In the genomic region with DNA sequence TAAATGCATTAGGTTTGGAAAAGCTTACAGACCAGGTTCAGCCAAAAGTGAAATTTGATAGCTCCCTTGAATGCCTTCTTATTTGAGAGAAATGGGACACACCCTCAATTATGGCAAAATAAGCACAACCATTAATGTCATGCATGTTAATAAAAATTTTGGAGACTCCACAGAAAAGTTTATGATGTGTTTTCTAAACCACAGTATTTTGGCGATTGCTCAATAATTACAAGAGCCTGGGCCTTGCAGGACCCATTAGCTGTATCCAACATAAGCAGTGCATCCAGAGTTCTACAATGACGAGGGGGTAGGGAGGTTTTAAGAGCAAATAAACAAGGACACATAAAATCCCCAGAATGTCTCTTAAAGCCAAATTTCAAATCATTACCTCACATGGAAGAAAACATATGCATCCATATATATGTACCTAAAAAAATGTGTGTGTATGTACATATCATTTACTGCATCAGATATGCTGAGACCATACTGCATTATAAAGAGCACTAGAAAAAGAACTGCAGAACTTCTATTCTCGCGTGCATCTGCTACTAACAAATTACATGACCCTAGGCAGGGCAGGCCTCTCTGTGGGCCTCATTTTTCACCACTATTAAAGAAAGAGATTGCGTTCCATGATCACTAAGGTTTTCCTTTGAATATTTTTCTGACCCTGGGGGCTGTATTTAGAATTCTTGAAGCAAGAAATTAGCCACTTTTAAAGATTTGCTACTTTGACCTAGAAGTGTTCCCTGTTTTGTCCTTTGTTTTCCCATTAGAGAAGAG, we compare ENCODE assay signal across 14 cellular contexts. TPM values are rescaled to one million over a fixed set of nuclear protein-coding genes. Genes with fewer than 3 reads are reported as not detected.
DNase-seq lines count a peak whose midpoint lies in the region; ATAC-seq, FAIRE-seq and TF ChIP-seq lines count a peak whose summit lies in the region.
"Had no signal": no experiment of that assay in that cellular context is flagged by ENCODE, and none has a peak within 500 bp of the region (broad histone marks: within the 10 kb centered on the region; RNA-seq: fewer than 3 reads in every experiment).

No MANE protein-coding gene starts in this region.

- in situ Hi-C loops in K562 (cut with MboI), result loop anchor here (25.0 kb wide), 1 partner anchor 185 kb away; no protein-coding TSS in a partner anchor

- H3K27me3 Mint-ChIP-seq in mesothelial cell of epicardium (ENCODE audit: low read depth), result no peaks in the 10 kb centered on the region

- FAIRE-seq in K562 (lab: Jason Lieb, UNC), result no peak

- H3K27ac Mint-ChIP-seq in mesothelial cell of epicardium, result peak overlapping the region; percentile 91

- no peak for TF ChIP-seq POLR2A in K562 (conservative IDR thresholded peaks at IDR 0.05)

- BruUV-seq in K562 (replicated peaks; lab: Mats Ljungman, UMichigan), result no TSS peak

- no peak for TF ChIP-seq RAD21 in K562 (CRISPR knock-in tag; conservative IDR thresholded peaks at IDR 0.05 in 1 of 2, IDR thresholded peaks at IDR 0.05 in 1 of 2)

- no peaks in the 10 kb centered on the region for H3K27me3 ChIP-seq in BLaER1 treated with 17β-estradiol and CSF1 and Interleukin-3, amounts not matched to agents 10 nM and 100 nM
- H3K27me3 ChIP-seq in Karpas-422 (ENCODE audit: low read length), result no peaks in the 10 kb centered on the region
- H3K27me3 ChIP-seq in K562 (ENCODE audit: control insufficient read depth in 2 of 2, insufficient read depth in 2 of 2, low read length in 2 of 2), result no peaks in the 10 kb centered on the region
- H3K27me3 ChIP-seq: tibial nerve had no signal

- 65% methylated on average over 5 of the region's 5 CpGs for WGBS in K562 (ENCODE audit: insufficient coverage, low coverage, missing lambda C conversion rate)

- peaks cover 16 to 50% (median 36%) of the 10 kb centered on the region in 10 experiments; a peak in 19 of 20 replicates for H3K4me1 ChIP-seq in BLaER1 treated with 17β-estradiol and CSF1 and Interleukin-3, amounts not matched to agents 10 nM and 100 nM
- peaks cover 52% of the 10 kb centered on the region for H3K4me1 ChIP-seq in Karpas-422 (ENCODE audit: low read length)
- peaks cover 0 to 3% of the 10 kb centered on the region in 2 experiments; a peak in 1 of 5 replicates for H3K4me1 ChIP-seq in K562 (replicated peaks in 1 of 2; ENCODE audit: control insufficient read depth in 2 of 2, insufficient read depth in 2 of 2, low read length in 2 of 2)

- POLR2A ChIA-PET in K562 (lab: Yijun Ruan, JAX), result no interaction called here

- ATAC-seq in K562, result no peak
- ATAC-seq in HG03095 (IDR thresholded peaks at IDR 0.05; ENCODE audit: unreplicated experiment), result no peak

- peaks cover 12 to 20% (median 17%) of the 10 kb centered on the region in 11 experiments for H3K9me3 ChIP-seq in BLaER1 treated with 17β-estradiol and CSF1 and Interleukin-3, amounts not matched to agents 10 nM and 100 nM (replicated peaks in 1 of 11)
- peaks cover 6% of the 10 kb centered on the region; the same call in 1 of the 2 replicates for H3K9me3 ChIP-seq in Karpas-422 (ENCODE audit: low read length)
- H3K9me3 ChIP-seq in K562 (replicated peaks; ENCODE audit: control insufficient read depth, insufficient read depth, low read depth, low read length), result no peaks in the 10 kb centered on the region; the same call in 1 of the 2 replicates

- peak overlapping the region; percentile 90 for H2AFZ ChIP-seq in Karpas-422 (ENCODE audit: low read length)
- no peak overlapping the region for H2AFZ ChIP-seq in K562 (ENCODE audit: low read depth, low read length)

- peak; percentile 52 for DNase-seq in Karpas-422
- DNase-seq in K562 (ENCODE audit: extremely low read depth in 1 of 4, low spot score in 3 of 4), result no peak
- DNase-seq in mesothelial cell of epicardium (ENCODE audit: low spot score in 2 of 2, unreplicated experiment in 2 of 2), result no peak
- no peak for DNase-seq in DMS 273 (lab: John Stamatoyannopoulos, UW; ENCODE audit: unreplicated experiment)
- no peak for DNase-seq in SIG-M5 (lab: John Stamatoyannopoulos, UW)
- no peak for DNase-seq in SKM-1 (lab: John Stamatoyannopoulos, UW; ENCODE audit: unreplicated experiment)
- DNase-seq: activated gamma-delta T cell treated with Interleukin-2 at 50 U/mL for 16 hours; C1 segment of cervical spinal cord; effector CD4-positive, alpha-beta T cell; kidney had no signal

- peak overlapping the region in 1 of 11 experiments; percentile 42; a peak in 1 of 22 replicates for H3K9ac ChIP-seq in BLaER1 treated with 17β-estradiol and CSF1 and Interleukin-3, amounts not matched to agents 10 nM and 100 nM
- peak overlapping the region; percentile 43 for H3K9ac ChIP-seq in Karpas-422 (ENCODE audit: low read length)
- no peak overlapping the region for H3K9ac ChIP-seq in K562 (ENCODE audit: insufficient read depth in 1 of 2, low read depth in 2 of 2, low read length in 2 of 2)

- peak overlapping the region; percentile 9 for H3K4me3 Mint-ChIP-seq in mesothelial cell of epicardium

- H3K27ac ChIP-seq in BLaER1 treated with 17β-estradiol and CSF1 and Interleukin-3, amounts not matched to agents 10 nM and 100 nM, result no peak overlapping the region; a peak in 1 of 22 replicates
- H3K27ac ChIP-seq in Karpas-422 (ENCODE audit: low read length) (peak overlapping the region; percentile 76), K562 (ENCODE audit: extremely low read depth, low read depth, low read length) (no peak overlapping the region)

- H3K4me1 Mint-ChIP-seq in mesothelial cell of epicardium, result peaks cover 25% of the 10 kb centered on the region

- intact Hi-C loops in K562 (cut with micrococcal nuclease), result no loop called here

- peaks cover 23% of the 10 kb centered on the region for H3K9me3 Mint-ChIP-seq in mesothelial cell of epicardium

- no peaks in the 10 kb centered on the region for H3K9me1 ChIP-seq in K562 (ENCODE audit: control insufficient read depth, insufficient read depth, low read length)

- CTCF ChIA-PET in K562 (lab: Yijun Ruan, JAX; ENCODE audit: low intra/inter-chr PET ratio), result no interaction called here

- no peak for TF ChIP-seq CTCF in K562 (IDR thresholded peaks at IDR 0.05 in 2 of 3, conservative IDR thresholded peaks at IDR 0.05 in 1 of 3; ENCODE audit: insufficient read depth in 2 of 3, low read depth in 1 of 3, low read length in 3 of 3)
- TF ChIP-seq CTCF in mesothelial cell of epicardium (IDR thresholded peaks at IDR 0.05; ENCODE audit: unreplicated experiment), result no peak

- H3K79me2 ChIP-seq in Karpas-422 (ENCODE audit: low read length) (no peaks in the 10 kb centered on the region), K562 (ENCODE audit: control insufficient read depth, insufficient read depth, low read length) (no peaks in the 10 kb centered on the region)

- H3K36me3 Mint-ChIP-seq in mesothelial cell of epicardium, result peaks cover 16% of the 10 kb centered on the region

- H4K20me1 ChIP-seq in BLaER1 treated with 17β-estradiol and CSF1 and Interleukin-3, amounts not matched to agents 10 nM and 100 nM, result no peaks in the 10 kb centered on the region
- H4K20me1 ChIP-seq in Karpas-422 (ENCODE audit: insufficient read depth, low read depth, low read length) (no peaks in the 10 kb centered on the region), K562 (replicated peaks; ENCODE audit: control insufficient read depth, insufficient read depth, low read length) (no peaks in the 10 kb centered on the region)

- peak overlapping the region in 10 of 11 experiments; percentile 0 to 61 (median 40); a peak in 13 of 22 replicates for H3K4me2 ChIP-seq in BLaER1 treated with 17β-estradiol and CSF1 and Interleukin-3, amounts not matched to agents 10 nM and 100 nM
- H3K4me2 ChIP-seq in Karpas-422 (ENCODE audit: low read depth, low read length, poor library complexity, severe bottlenecking), result peak overlapping the region; percentile 57
- H3K4me2 ChIP-seq in K562 (ENCODE audit: insufficient read depth, low read length), result no peak overlapping the region

- no peaks in the 10 kb centered on the region for H3K36me3 ChIP-seq in BLaER1 treated with 17β-estradiol and CSF1 and Interleukin-3, amounts not matched to agents 10 nM and 100 nM
- H3K36me3 ChIP-seq in Karpas-422 (ENCODE audit: insufficient read depth, low read length) (no peaks in the 10 kb centered on the region), K562 (ENCODE audit: control insufficient read depth, insufficient read depth, low read length) (no peaks in the 10 kb centered on the region)
- H3K36me3 ChIP-seq: tibial nerve had no signal

- no peak overlapping the region for H3K4me3 ChIP-seq in BLaER1 treated with 17β-estradiol and CSF1 and Interleukin-3, amounts not matched to agents 10 nM and 100 nM
- H3K4me3 ChIP-seq in Karpas-422 (ENCODE audit: low read length) (no peak overlapping the region), K562 (no peak overlapping the region)
- H3K4me3 ChIP-seq: tibial nerve had no signal

- TF ChIP-seq EP300 in K562 (IDR thresholded peaks at IDR 0.05; ENCODE audit: low read length), result no peak

- no peaks in the 10 kb centered on the region for H3K9me2 ChIP-seq in Karpas-422 (replicated peaks; ENCODE audit: insufficient read depth, low read length)

RNA-seq across cellular contexts. Expression of gene CMPK2, which starts 38.0 kb away (rescaled TPM):
- 18.8 and 26.6 TPM in 2 replicates for total RNA-seq in Karpas-422 (2014; rRNA removed; shearing (Covaris generic); ENCODE audit: low replicate concordance)
- total RNA-seq in K562 (2011; cell fraction: chromatin; rRNA removed; ENCODE audit: low replicate concordance), result 2.3 and 3.5 TPM in 2 replicates
- total RNA-seq in K562 (2011; cell fraction: nucleolus; rRNA removed), result 2.3 and 2.8 TPM in 2 replicates
- 3.5 and 5.2 TPM in 2 replicates for total RNA-seq in K562 (2011; cell fraction: nucleoplasm; rRNA removed)
- total RNA-seq in K562 (2014; rRNA removed), result 10.5 TPM in 2 replicates
- 5.0 and 5.3 TPM in 2 replicates for total RNA-seq in K562 (2014; rRNA removed; fragmentation: Illumina TruSeq; extraction: Trizol)
- 7.4 and 7.6 TPM in 2 replicates for total RNA-seq in K562 (2015; rRNA removed; fragmentation: Illumina TruSeq; extraction: Trizol)
- total RNA-seq in K562 (2021), result 7.2 and 7.9 TPM in 2 replicates
- 3.5 and 4.3 TPM in 2 replicates for polyA plus RNA-seq in K562 (2011; rRNA removed)
- polyA plus RNA-seq in K562 (2011; cell fraction: cytosol; rRNA removed), result 3.2 and 3.6 TPM in 2 replicates
- polyA plus RNA-seq in K562 (2011; cell fraction: nucleus; rRNA removed), result 5.6 and 6.6 TPM in 2 replicates
- polyA plus RNA-seq in K562 (2012), result 8.3 and 23.7 TPM in 2 replicates
- polyA plus RNA-seq in K562 (2014; fragmentation: Illumina TruSeq; extraction: Trizol), result 5.3 and 6.5 TPM in 2 replicates
- polyA plus RNA-seq in K562 (2014; fragmentation: Nextera tagmentation; extraction: Ambion mirVana), result 1 to 10 TPM; 2.6 to 2.9 TPM
- 3.8 and 4.5 TPM in 2 replicates for polyA plus RNA-seq in K562 (2014; rRNA removed)
- 2.9 and 4.3 TPM in 2 replicates for polyA minus RNA-seq in K562 (2011; rRNA and poly(A)+ RNA removed)
- polyA minus RNA-seq in K562 (2011; cell fraction: cytosol; rRNA and poly(A)+ RNA removed), result 2.9 and 3.3 TPM in 2 replicates
- polyA minus RNA-seq in K562 (2011; cell fraction: nucleus; rRNA and poly(A)+ RNA removed), result 3.4 and 5.2 TPM in 2 replicates
- 4.0 to 4.5 TPM (median 4.0 TPM) in 3 replicates for total RNA-seq in mesothelial cell of epicardium
- total RNA-seq: G401 had no signal

RNA-seq across cellular contexts. Expression of gene RSAD2, which starts 49.9 kb away (rescaled TPM):
- total RNA-seq in Karpas-422 (2014; rRNA removed; shearing (Covaris generic); ENCODE audit: low replicate concordance), result 2.7 and 12.4 TPM in 2 replicates
- total RNA-seq in K562 (2011; cell fraction: chromatin; rRNA removed; ENCODE audit: low replicate concordance), result 0.39 and 0.79 TPM in 2 replicates
- 0.50 and 0.53 TPM in 2 replicates for total RNA-seq in K562 (2011; cell fraction: nucleolus; rRNA removed)
- total RNA-seq in K562 (2011; cell fraction: nucleoplasm; rRNA removed), result 1.2 TPM in 1 of 2 replicates, not detected in the other
- total RNA-seq in K562 (2014; rRNA removed) (0.57 and 1.4 TPM in 2 replicates), K562 (2014; rRNA removed; fragmentation: Illumina TruSeq; extraction: Trizol) (0.41 and 0.51 TPM in 2 replicates), K562 (2015; rRNA removed; fragmentation: Illumina TruSeq; extraction: Trizol) (0.51 and 0.68 TPM in 2 replicates), K562 (2021) (0.18 and 0.49 TPM in 2 replicates), mesothelial cell of epicardium (3.7 to 4.4 TPM (median 4.3 TPM) in 3 replicates)
- polyA plus RNA-seq in K562 (2011; rRNA removed) (0.24 and 0.45 TPM in 2 replicates), K562 (2014; fragmentation: Illumina TruSeq; extraction: Trizol) (0.15 and 0.37 TPM in 2 replicates), K562 (2014; fragmentation: Nextera tagmentation; extraction: Ambion mirVana) (under 1 TPM; 0.15 to 0.28 TPM), K562 (2014; rRNA removed) (0.11 and 0.19 TPM in 2 replicates)
- 0.06 and 0.15 TPM in 2 replicates for polyA plus RNA-seq in K562 (2011; cell fraction: cytosol; rRNA removed)
- 0.28 and 0.38 TPM in 2 replicates for polyA plus RNA-seq in K562 (2011; cell fraction: nucleus; rRNA removed)
- polyA plus RNA-seq in K562 (2012), result 0.46 and 1.1 TPM in 2 replicates
- 0.63 and 0.75 TPM in 2 replicates for polyA minus RNA-seq in K562 (2011; rRNA and poly(A)+ RNA removed)
- not detected in 2 replicates for polyA minus RNA-seq in K562 (2011; cell fraction: cytosol; rRNA and poly(A)+ RNA removed)
- polyA minus RNA-seq in K562 (2011; cell fraction: nucleus; rRNA and poly(A)+ RNA removed), result 0.94 and 1.00 TPM in 2 replicates
- total RNA-seq: G401 had no signal
